In the genomic region with DNA sequence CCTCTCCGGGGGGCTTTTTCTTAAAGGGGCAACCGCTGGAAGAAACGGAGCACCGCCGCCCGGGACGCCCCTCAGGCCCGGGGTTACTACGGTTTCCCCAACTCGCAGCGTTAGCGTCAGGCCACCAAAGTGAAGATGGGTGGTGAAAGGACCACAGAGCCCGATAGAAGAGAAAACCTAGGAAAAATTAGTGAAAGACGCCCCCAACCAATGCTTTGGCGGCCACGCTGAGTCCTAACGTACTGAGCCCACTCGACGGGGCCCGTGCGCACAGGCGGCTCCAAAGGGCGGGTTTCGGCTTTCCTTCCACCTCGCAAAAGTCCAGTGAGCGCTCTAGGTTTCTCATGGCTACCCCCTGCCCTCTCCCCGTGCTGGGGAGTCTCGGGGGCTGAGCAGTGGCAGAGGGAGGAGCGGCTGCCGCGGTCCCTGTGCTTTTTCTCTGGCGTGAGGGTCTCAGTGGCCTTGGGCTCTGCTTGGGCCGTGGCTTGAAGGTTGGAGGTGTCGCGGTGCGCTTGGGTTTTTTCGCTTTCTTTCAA, we compare ENCODE assay signal across 8 cellular contexts. TPM values are rescaled to one million over a fixed set of nuclear protein-coding genes. Genes with fewer than 3 reads are reported as not detected.
DNase-seq lines count a peak whose midpoint lies in the region; ATAC-seq and TF ChIP-seq lines count a peak whose summit lies in the region.

No MANE protein-coding gene starts in this region.

- no peaks in the 10 kb centered on the region for H3K36me3 ChIP-seq in esophagus muscularis mucosa

- TF ChIP-seq POLR2A in esophagus muscularis mucosa (IDR thresholded peaks at IDR 0.05; ENCODE audit: low read depth): no peak

- H3K4me3 ChIP-seq in WI38 (ENCODE audit: low read depth, low read length) (peak overlapping the region; percentile 81), esophagus muscularis mucosa (peak overlapping the region; percentile 67 to 85 (median 76))

- H3K27me3 ChIP-seq in esophagus muscularis mucosa: peaks cover 0 to 3% (median 0%) of the 10 kb centered on the region in 4 donors

- ATAC-seq in HG03045 (IDR thresholded peaks at IDR 0.05; ENCODE audit: unreplicated experiment) (peak; percentile 9), omental fat pad (ENCODE audit: low FRiP score) (peak; percentile 13), GM18861 (IDR thresholded peaks at IDR 0.05; ENCODE audit: unreplicated experiment) (no peak)

- H3K4me1 ChIP-seq in esophagus muscularis mucosa: peaks cover 20 to 46% (median 42%) of the 10 kb centered on the region in 4 donors

- TF ChIP-seq EP300 in esophagus muscularis mucosa (IDR thresholded peaks at IDR 0.05): no peak

- intact Hi-C loops in esophagus muscularis mucosa (cut with DNase I): loop anchor here (2.0 to 5.0 kb wide), 2 partner anchors 14 to 142 kb away; a partner anchor contains a TSS

- DNase-seq in activated T-cell treated with anti-CD3 and anti-CD28 coated beads for 4 hours: peak; percentile 42
- DNase-seq in activated T-cell treated with anti-CD3 and anti-CD28 coated beads, Interleukin-2, amount 50 U/mL, for 1 hour: no peak
- DNase-seq in esophagus muscularis mucosa (ENCODE audit: extremely low spot score): no peak
- no peak for DNase-seq in omental fat pad (ENCODE audit: low spot score)
- DNase-seq in NCI-H128 (lab: John Stamatoyannopoulos, UW; ENCODE audit: unreplicated experiment): no peak

- H3K9me3 ChIP-seq in esophagus muscularis mucosa: no peaks in the 10 kb centered on the region

- WGBS in esophagus muscularis mucosa: 1% methylated on average over 37 of the region's 37 CpGs

- TF ChIP-seq CTCF in WI38 (IDR thresholded peaks at IDR 0.05; ENCODE audit: low read depth, low read length) (no peak), esophagus muscularis mucosa (IDR thresholded peaks at IDR 0.05) (no peak), omental fat pad (IDR thresholded peaks at IDR 0.05) (no peak)

- H3K27ac ChIP-seq in esophagus muscularis mucosa (replicated peaks in 1 of 4): peak overlapping the region; percentile 95 to 100 (median 100)

RNA-seq across cellular contexts. Expression of a gene that starts 12.2 kb away (rescaled TPM):
- total RNA-seq in esophagus muscularis mucosa (10 to 100 TPM; 34.6 to 49.9 (median 44.7) TPM), omental fat pad (10 to 100 TPM; 33.4 to 64.0 (median 51.5) TPM)

RNA-seq across cellular contexts. Expression of a gene that starts 27.8 kb away (rescaled TPM):
- total RNA-seq in esophagus muscularis mucosa (1 to 10 TPM in 2 of 4 donors, under 1 TPM in 2; 0.52 to 1.3 (median 0.95) TPM), omental fat pad (1 to 10 TPM in 2 of 4 donors, under 1 TPM in 2; 0.63 to 1.9 (median 0.95) TPM)
